14 cellular contexts compared by ENCODE assay signal in genomic region chr1:159239551-159240220, GRCh38. TPM values are rescaled to one million over a fixed set of nuclear protein-coding genes. Genes with fewer than 3 reads are reported as not detected.
A peak's percentile ranks its signal among the peaks of the same experiment; 100 is the strongest.
DNase-seq lines count a peak whose midpoint lies in the region; ATAC-seq, FAIRE-seq and TF ChIP-seq lines count a peak whose summit lies in the region.
"Had no signal": no experiment of that assay in that cellular context is flagged by ENCODE, and none has a peak within 500 bp of the region (broad histone marks: within the 10 kb centered on the region; RNA-seq: fewer than 3 reads in every experiment).

No MANE protein-coding gene starts in this region.

- peak; percentile 18 for DNase-seq in endothelial cell of umbilical vein (ENCODE audit: low read depth, low spot score)
- no peak for DNase-seq in upper lobe of left lung
- DNase-seq in NCI-H1092 treated with DMSO at 0.1 percent for 48 hours (lab: John Stamatoyannopoulos, UW) = no peak
- no peak for DNase-seq in activated naive CD4-positive, alpha-beta T cell treated with anti-CD3 and anti-CD28 coated beads, Interleukin-2, amount 10 ng/mL, durations not matched to agents 7 days and 5 days
- DNase-seq: activated effector memory CD4-positive, alpha-beta T cell treated with anti-CD3 and anti-CD28 coated beads, Interleukin-2, amount 50 U/mL, for 16 hours; head of caudate nucleus; mesenchymal stem cell had no signal

- FAIRE-seq in endothelial cell of umbilical vein (lab: Jason Lieb, UNC) = peak; percentile 12

- no peaks in the 10 kb centered on the region for H3K9me1 ChIP-seq in endothelial cell of umbilical vein (replicated peaks; ENCODE audit: control insufficient read depth, extremely low read depth, insufficient read depth, low read length)

- H2AFZ ChIP-seq in endothelial cell of umbilical vein (ENCODE audit: low read depth, low read length) = no peak overlapping the region

- H4K20me1 ChIP-seq in endothelial cell of umbilical vein (replicated peaks; ENCODE audit: control insufficient read depth, extremely low read depth, insufficient read depth, low read length) = no peaks in the 10 kb centered on the region

- peak; percentile 57 for ATAC-seq in GM18861 (IDR thresholded peaks at IDR 0.05; ENCODE audit: unreplicated experiment)
- ATAC-seq in GM21423 (IDR thresholded peaks at IDR 0.05; ENCODE audit: unreplicated experiment) = peak; percentile 80
- peak; percentile 61 for ATAC-seq in HG03108 (IDR thresholded peaks at IDR 0.05; ENCODE audit: unreplicated experiment)
- no peak for ATAC-seq in upper lobe of left lung (ENCODE audit: low FRiP score in 2 of 2)

- no peaks in the 10 kb centered on the region for H3K79me2 ChIP-seq in endothelial cell of umbilical vein (ENCODE audit: control insufficient read depth, insufficient read depth, low read length)

- H3K4me3 ChIP-seq in endothelial cell of umbilical vein (replicated peaks in 1 of 3; ENCODE audit: insufficient read depth in 1 of 3, low read depth in 1 of 3, low read length in 3 of 3) (no peak overlapping the region), upper lobe of left lung (no peak overlapping the region)
- H3K4me3 ChIP-seq: right atrium auricular region had no signal

- H3K4me1 ChIP-seq in endothelial cell of umbilical vein (ENCODE audit: control insufficient read depth, extremely low read depth, insufficient read depth, low read length) = peaks cover 8% of the 10 kb centered on the region
- H3K4me1 ChIP-seq in upper lobe of left lung = no peaks in the 10 kb centered on the region
- H3K4me1 ChIP-seq: right atrium auricular region had no signal

- H3K9me3 ChIP-seq in endothelial cell of umbilical vein (replicated peaks; ENCODE audit: control insufficient read depth, insufficient read depth, low read length) (no peaks in the 10 kb centered on the region), upper lobe of left lung (peaks cover 0 to 5% (median 1%) of the 10 kb centered on the region in 4 donors)

- H3K4me3 Mint-ChIP-seq in activated naive CD4-positive, alpha-beta T cell treated with anti-CD3 and anti-CD28 coated beads, Interleukin-2, amount 10 ng/mL, durations not matched to agents 7 days and 5 days = no peak overlapping the region
- H3K4me3 Mint-ChIP-seq: dendritic cell treated with granulocyte-macrophage colony-stimulating factor and Interleukin-4, amounts not matched to agents 40 ng/mL and 50 ng/mL, for 4 days had no signal

- CTCF ChIA-PET in endothelial cell of umbilical vein (lab: Charles Lee) = interaction anchor here (0.8 to 2.0 kb wide), 4 partner anchors 10 to 536 kb away, joined by 3 to 7 read pairs (median 3); no protein-coding TSS in a partner anchor
- CTCF ChIA-PET in activated naive CD4-positive, alpha-beta T cell treated with anti-CD3 and anti-CD28 coated beads, Interleukin-2, amount 10 ng/mL, durations not matched to agents 7 days and 5 days (lab: Charles Lee) = interaction anchor here (0.9 to 1.0 kb wide), 2 partner anchors 63 to 106 kb away, joined by 3 read pairs; partner anchors contain the start of gene FCER1A

- H3K36me3 ChIP-seq in endothelial cell of umbilical vein (ENCODE audit: control insufficient read depth in 2 of 2, extremely low read depth in 1 of 2, insufficient read depth in 2 of 2, low read length in 2 of 2) (no peaks in the 10 kb centered on the region), upper lobe of left lung (no peaks in the 10 kb centered on the region)
- H3K36me3 ChIP-seq: right atrium auricular region had no signal

- no peaks in the 10 kb centered on the region for H3K9me3 Mint-ChIP-seq in activated naive CD4-positive, alpha-beta T cell treated with anti-CD3 and anti-CD28 coated beads, Interleukin-2, amount 10 ng/mL, durations not matched to agents 7 days and 5 days

- H3K9ac ChIP-seq in endothelial cell of umbilical vein (replicated peaks; ENCODE audit: extremely low read depth, insufficient read depth, low read length) = no peak overlapping the region

- TF ChIP-seq EP300 in upper lobe of left lung (IDR thresholded peaks at IDR 0.05) = no peak

- H3K4me2 ChIP-seq in endothelial cell of umbilical vein (ENCODE audit: insufficient read depth, low read length) = no peak overlapping the region

- dilution Hi-C loops in endothelial cell of umbilical vein (cut with MboI; ENCODE audit: extremely low pct_ligation_motif_present, low sequenced_read_pairs) = no loop called here

- H3K27me3 ChIP-seq in endothelial cell of umbilical vein (ENCODE audit: control insufficient read depth in 2 of 2, insufficient read depth in 2 of 2, low read length in 2 of 2) (no peaks in the 10 kb centered on the region), upper lobe of left lung (no peaks in the 10 kb centered on the region)
- H3K27me3 ChIP-seq: right atrium auricular region had no signal

- H3K36me3 Mint-ChIP-seq in activated naive CD4-positive, alpha-beta T cell treated with anti-CD3 and anti-CD28 coated beads, Interleukin-2, amount 10 ng/mL, durations not matched to agents 7 days and 5 days = no peaks in the 10 kb centered on the region

- no peaks in the 10 kb centered on the region for H3K27me3 Mint-ChIP-seq in activated naive CD4-positive, alpha-beta T cell treated with anti-CD3 and anti-CD28 coated beads, Interleukin-2, amount 10 ng/mL, durations not matched to agents 7 days and 5 days

- 64 to 74% methylated on average over 4 of the region's 4 CpGs for whole genome bisulfite sequencing in upper lobe of left lung, 2 donors

- POLR2A ChIA-PET in endothelial cell of umbilical vein (lab: Charles Lee) = no interaction called here

- no TSS peak for BruUV-seq in endothelial cell of umbilical vein (replicated peaks; lab: Mats Ljungman, UMichigan)

- no peak overlapping the region for H3K27ac ChIP-seq in endothelial cell of umbilical vein (ENCODE audit: insufficient read depth, low read depth, low read length)
- no peak overlapping the region for H3K27ac ChIP-seq in upper lobe of left lung
- H3K27ac ChIP-seq: right atrium auricular region had no signal

- TF ChIP-seq CTCF in endothelial cell of umbilical vein (IDR thresholded peaks at IDR 0.05; ENCODE audit: extremely low read depth in 1 of 2, insufficient read depth in 1 of 2, low read depth in 1 of 2, low read length in 2 of 2) (no peak), upper lobe of left lung (IDR thresholded peaks at IDR 0.05) (no peak)

- intact Hi-C loops in endothelial cell of umbilical vein (cut with micrococcal nuclease) = no loop called here

- TF ChIP-seq POLR2A in endothelial cell of umbilical vein (IDR thresholded peaks at IDR 0.05; ENCODE audit: low read depth, low read length) (no peak), upper lobe of left lung (IDR thresholded peaks at IDR 0.05) (no peak)

- H3K27ac Mint-ChIP-seq in activated naive CD4-positive, alpha-beta T cell treated with anti-CD3 and anti-CD28 coated beads, Interleukin-2, amount 10 ng/mL, durations not matched to agents 7 days and 5 days = no peak overlapping the region
- H3K27ac Mint-ChIP-seq: dendritic cell treated with granulocyte-macrophage colony-stimulating factor and Interleukin-4, amounts not matched to agents 40 ng/mL and 50 ng/mL, for 4 days had no signal

- no peaks in the 10 kb centered on the region for H3K4me1 Mint-ChIP-seq in activated naive CD4-positive, alpha-beta T cell treated with anti-CD3 and anti-CD28 coated beads, Interleukin-2, amount 10 ng/mL, durations not matched to agents 7 days and 5 days

TF ChIP-seq in endothelial cell of umbilical vein, 7 proteins besides CTCF, POLR2A, EP300 and RAD21:
- TF ChIP-seq MYC (IDR thresholded peaks at IDR 0.05; ENCODE audit: low read depth, low read length) (no peak), EZH2 (IDR thresholded peaks at IDR 0.05; ENCODE audit: borderline replicate concordance, low read depth, low read length, severe bottlenecking) (no peak), JUN (IDR thresholded peaks at IDR 0.05; ENCODE audit: borderline replicate concordance, insufficient read depth, insufficient read length, low read depth) (no peak), GATA2 (IDR thresholded peaks at IDR 0.05; ENCODE audit: insufficient read depth, insufficient read length, low read depth, low read length) (peak; percentile 30), POLR2AphosphoS5 (IDR thresholded peaks at IDR 0.05; ENCODE audit: insufficient read depth, low read depth, low read length) (peak; percentile 33)

RNA-seq across cellular contexts. Expression of gene ACKR1, which starts 35.0 kb away (rescaled TPM):
- total RNA-seq in endothelial cell of umbilical vein (0.15 and 0.85 TPM in 2 replicates), upper lobe of left lung (100 to 1,000 TPM in 1 of 6 donors, 10 to 100 TPM in 4, 1 to 10 TPM in 1; 2.1 to 133 (median 38.4) TPM)
- 1.3 and 1.4 TPM in 2 replicates for polyA plus RNA-seq in endothelial cell of umbilical vein
- polyA plus RNA-seq in endothelial cell of umbilical vein (2011; cell fraction: cytosol; rRNA removed) = 0.93 and 1.0 TPM in 2 replicates
- polyA plus RNA-seq in endothelial cell of umbilical vein (2011; cell fraction: nucleus; rRNA removed) = 4.1 and 5.0 TPM in 2 replicates
- 0.52 and 0.82 TPM in 2 replicates for polyA plus RNA-seq in endothelial cell of umbilical vein (2012)
- polyA minus RNA-seq in endothelial cell of umbilical vein = 0.51 and 1.4 TPM in 2 replicates
- not detected for polyA minus RNA-seq in endothelial cell of umbilical vein (2011; cell fraction: cytosol; rRNA and poly(A)+ RNA removed)
- polyA minus RNA-seq in endothelial cell of umbilical vein (2011; cell fraction: nucleus; rRNA and poly(A)+ RNA removed) = 0.43 and 1.8 TPM in 2 replicates
- total RNA-seq: H4, LHCN-M2 had no signal

Comparison
In these comparisons a context has a peak if more than half of its experiments do, and no peak if none do; other contexts are left out.
1. ATAC-seq: peak in GM18861 (single experiment), GM21423 (single experiment) and HG03108 (single experiment); none in upper lobe of left lung (0 of 2).